In genomic region chr3:53162672-53163458, GRCh38 we compare ENCODE assay signal across 8 cellular contexts. TPM values are rescaled to one million over a fixed set of nuclear protein-coding genes. Genes with fewer than 3 reads are reported as not detected.
DNase-seq lines count a peak whose midpoint lies in the region; ATAC-seq and TF ChIP-seq lines count a peak whose summit lies in the region.

No MANE protein-coding gene starts in this region.

- H3K27me3 Mint-ChIP-seq in activated T-helper 17 cell treated with anti-CD3 and anti-CD28 coated beads, Interleukin-2, amount 50 U/mL, for 72 hours: no peaks in the 10 kb centered on the region

- TF ChIP-seq CTCF in hepatocyte (IDR thresholded peaks at IDR 0.05; ENCODE audit: poor library complexity) (peak; percentile 4), lower leg skin (IDR thresholded peaks at IDR 0.05) (peak in 1 of 3 donors; percentile 36)

- no peak overlapping the region for H2AFZ ChIP-seq in hepatocyte

- DNase-seq in hepatocyte (ENCODE audit: low spot score): peak; percentile 49
- peak; percentile 39 for DNase-seq in stimulated activated CD8-positive, alpha-beta memory T cell treated with anti-CD3 and anti-CD28 coated beads, Interleukin-15, amount 100 ng/mL, for 1 hour (ENCODE audit: low read depth)
- DNase-seq in NOMO-1 (lab: John Stamatoyannopoulos, UW; ENCODE audit: unreplicated experiment in 2 of 2): no peak
- DNase-seq in lower leg skin (ENCODE audit: low spot score in 2 of 2): no peak

- H3K9me3 ChIP-seq in HUES48 (ENCODE audit: control insufficient read depth, insufficient read depth, low read length): no peaks in the 10 kb centered on the region
- H3K9me3 ChIP-seq in hepatocyte (ENCODE audit: low read depth): no peaks in the 10 kb centered on the region

- peaks cover 10% of the 10 kb centered on the region for H4K20me1 ChIP-seq in hepatocyte (ENCODE audit: insufficient read depth, poor library complexity, severe bottlenecking)

- H3K4me1 Mint-ChIP-seq in activated T-helper 17 cell treated with anti-CD3 and anti-CD28 coated beads, Interleukin-2, amount 50 U/mL, for 72 hours: peaks cover 26% of the 10 kb centered on the region

- H3K36me3 ChIP-seq in HUES48 (ENCODE audit: control insufficient read depth, insufficient read depth, low read length): no peaks in the 10 kb centered on the region
- no peaks in the 10 kb centered on the region for H3K36me3 ChIP-seq in hepatocyte (replicated peaks; ENCODE audit: insufficient read depth, low read depth)

- TF ChIP-seq POLR2A in GM18505 (IDR thresholded peaks at IDR 0.05; ENCODE audit: borderline replicate concordance, extremely low read depth, insufficient read depth, insufficient read length) (peak; percentile 75), lower leg skin (IDR thresholded peaks at IDR 0.05) (no peak)

- no peaks in the 10 kb centered on the region for H3K9me3 Mint-ChIP-seq in activated T-helper 17 cell treated with anti-CD3 and anti-CD28 coated beads, Interleukin-2, amount 50 U/mL, for 72 hours

- peak overlapping the region; percentile 80 for H3K27ac Mint-ChIP-seq in activated T-helper 17 cell treated with anti-CD3 and anti-CD28 coated beads, Interleukin-2, amount 50 U/mL, for 72 hours

- peak overlapping the region; percentile 98 for H3K4me2 ChIP-seq in hepatocyte

- H3K9ac ChIP-seq in HUES48 (ENCODE audit: low read depth, low read length): no peak overlapping the region

- peaks cover 59% of the 10 kb centered on the region for H3K79me2 ChIP-seq in hepatocyte

- H3K36me3 Mint-ChIP-seq in activated T-helper 17 cell treated with anti-CD3 and anti-CD28 coated beads, Interleukin-2, amount 50 U/mL, for 72 hours (ENCODE audit: low read depth): peaks cover 6% of the 10 kb centered on the region

- H3K4me3 ChIP-seq in HUES48 (ENCODE audit: low read depth, low read length) (peak overlapping the region; percentile 80), hepatocyte (peak overlapping the region; percentile 92), lower leg skin (ENCODE audit: low read depth, poor library complexity, severe bottlenecking) (no peak overlapping the region)

- intact Hi-C loops in lower leg skin (cut with DNase I; ENCODE audit: low total_unique reads): no loop called here

- ATAC-seq in GM18505 (IDR thresholded peaks at IDR 0.05; ENCODE audit: unreplicated experiment): no peak
- peak; percentile 4 for ATAC-seq in activated T-helper 17 cell treated with anti-CD3 and anti-CD28 coated beads, Interleukin-2, amount 50 U/mL, for 72 hours (replicated peaks)
- no peak for ATAC-seq in HG03108 (IDR thresholded peaks at IDR 0.05; ENCODE audit: unreplicated experiment)

- 73% methylated on average over 11 of the region's 12 CpGs for WGBS in hepatocyte (ENCODE audit: low lambda C conversion rate, missing lambda C conversion rate)
- WGBS in lower leg skin, 2 donors: 34 to 46% methylated on average over 12 of the region's 12 CpGs

- H3K27ac ChIP-seq in HUES48 (ENCODE audit: low read depth, low read length) (no peak overlapping the region), hepatocyte (peak overlapping the region; percentile 91)

- H3K27me3 ChIP-seq in HUES48 (ENCODE audit: control insufficient read depth, insufficient read depth, low read length): peaks cover 8% of the 10 kb centered on the region; the same call in 1 of the 2 replicates
- H3K27me3 ChIP-seq in hepatocyte: no peaks in the 10 kb centered on the region

- peaks cover 13% of the 10 kb centered on the region for H3K4me1 ChIP-seq in HUES48 (ENCODE audit: control insufficient read depth, insufficient read depth, low read length)
- H3K4me1 ChIP-seq in hepatocyte (ENCODE audit: insufficient read depth): peaks cover 38% of the 10 kb centered on the region

- peak overlapping the region; percentile 87 for H3K4me3 Mint-ChIP-seq in activated T-helper 17 cell treated with anti-CD3 and anti-CD28 coated beads, Interleukin-2, amount 50 U/mL, for 72 hours

- H3K9me2 ChIP-seq in hepatocyte (replicated peaks; ENCODE audit: insufficient read depth): no peaks in the 10 kb centered on the region

RNA-seq across cellular contexts. Expression of gene PRKCD, which starts 1.9 kb away (rescaled TPM):
- total RNA-seq in activated T-helper 17 cell treated with anti-CD3 and anti-CD28 coated beads, Interleukin-2, amount 50 U/mL, for 72 hours: 10 to 100 TPM; 20.4 to 21.8 TPM
- total RNA-seq in hepatocyte (12.3 and 12.8 TPM in 2 replicates), lower leg skin (10 to 100 TPM; 27.2 to 35.8 (median 31.4) TPM)
- polyA plus RNA-seq in hepatocyte: 18.6 and 23.6 TPM in 2 replicates

RNA-seq across cellular contexts. Expression of gene RFT1, which starts 32.6 kb away (rescaled TPM):
- 10 to 100 TPM; 24.6 to 42.0 TPM for total RNA-seq in activated T-helper 17 cell treated with anti-CD3 and anti-CD28 coated beads, Interleukin-2, amount 50 U/mL, for 72 hours
- total RNA-seq in hepatocyte (15.9 and 18.5 TPM in 2 replicates), lower leg skin (10 to 100 TPM in 3 of 4 donors, 1 to 10 TPM in 1; 8.6 to 16.1 (median 15.5) TPM)
- polyA plus RNA-seq in hepatocyte: 23.1 and 32.0 TPM in 2 replicates

Comparison
In these comparisons a context has a peak if more than half of its experiments do, and no peak if none do; other contexts are left out.
1. DNase-seq: peak in hepatocyte (single experiment) and stimulated activated CD8-positive, alpha-beta memory T cell treated with anti-CD3 and anti-CD28 coated beads, Interleukin-15, amount 100 ng/mL, for 1 hour (single experiment); none in NOMO-1 (0 of 2) and lower leg skin (0 of 2).